ENCODE assay signal across 11 cellular contexts in the genomic region with DNA sequence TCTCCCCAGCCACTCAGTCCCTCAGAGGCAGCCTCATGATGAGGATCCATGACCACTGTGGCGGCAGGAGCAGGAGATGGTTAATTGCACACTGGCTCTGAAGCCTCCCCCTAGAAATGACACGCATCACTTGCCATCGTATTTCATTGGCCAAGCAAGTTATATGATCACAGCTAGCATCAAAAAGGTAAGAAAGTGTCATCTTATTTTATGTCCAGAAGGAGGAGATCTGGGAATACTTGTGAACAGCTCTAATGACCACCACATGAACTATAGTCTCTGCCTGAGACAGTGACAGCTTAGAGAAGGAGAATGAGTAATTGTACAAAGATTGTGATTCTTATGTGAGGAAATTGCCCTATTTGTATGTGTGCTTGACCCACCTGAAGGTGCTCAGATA.
A peak's percentile ranks its signal among the peaks of the same experiment; 100 is the strongest.
DNase-seq lines count a peak whose midpoint lies in the region; ATAC-seq and TF ChIP-seq lines count a peak whose summit lies in the region.
"Had no signal": no experiment of that assay in that cellular context is flagged by ENCODE, and none has a peak within 500 bp of the region (broad histone marks: within the 10 kb centered on the region; RNA-seq: fewer than 3 reads in every experiment).

No MANE protein-coding gene starts in this region.

- BruUV-seq in PC-3 (replicated peaks; lab: Mats Ljungman, UMichigan): no TSS peak

- no peaks in the 10 kb centered on the region for H3K79me2 ChIP-seq in PC-3 (ENCODE audit: low read length)

- TF ChIP-seq CTCF in PC-3 (conservative IDR thresholded peaks at IDR 0.05; ENCODE audit: low read depth, low read length): peak; percentile 44; the same call in 1 of the 2 replicates
- TF ChIP-seq CTCF in fibroblast of villous mesenchyme (IDR thresholded peaks at IDR 0.05; ENCODE audit: insufficient read depth, low read depth, low read length): peak; percentile 36

- ATAC-seq in PC-3: peak; percentile 60
- no peak for ATAC-seq in GM18870 (IDR thresholded peaks at IDR 0.05; ENCODE audit: unreplicated experiment)

- POLR2A ChIA-PET in PC-3 (lab: Charles Lee; ENCODE audit: unreplicated experiment): no interaction called here

- H2AFZ ChIP-seq in PC-3 (ENCODE audit: low read length): no peak overlapping the region

- DNase-seq in GM04503 (ENCODE audit: low read depth): peak; percentile 13
- DNase-seq in PC-3: peak; percentile 54
- peak; percentile 60 for DNase-seq in fibroblast of villous mesenchyme (ENCODE audit: low read depth)
- DNase-seq in retina: peak; percentile 7
- no peak for DNase-seq in NCI-H1436 treated with DMSO at 0.1 percent for 48 hours (lab: John Stamatoyannopoulos, UW)
- DNase-seq in CD1c-positive myeloid dendritic cell (ENCODE audit: extremely low spot score): no peak
- DNase-seq: activated CD4-positive, alpha-beta T cell treated with anti-CD3 and anti-CD28 coated beads for 48 hours; activated effector memory CD4-positive, alpha-beta T cell treated with anti-CD3 and anti-CD28 coated beads, Interleukin-2, amount 50 U/mL, for 16 hours; head of caudate nucleus had no signal

- no peaks in the 10 kb centered on the region for H3K9me3 ChIP-seq in PC-3 (ENCODE audit: low read length)
- H3K9me3 ChIP-seq: vagina had no signal

- no peaks in the 10 kb centered on the region for H3K36me3 ChIP-seq in PC-3 (ENCODE audit: low read depth, low read length)
- H3K36me3 ChIP-seq: vagina had no signal

- H3K4me3 ChIP-seq in PC-3 (ENCODE audit: low read length) (no peak overlapping the region), fibroblast of villous mesenchyme (ENCODE audit: low read depth, low read length) (no peak overlapping the region)
- H3K4me3 ChIP-seq: vagina had no signal

- no peak overlapping the region for H3K9ac ChIP-seq in PC-3 (ENCODE audit: low read length)

- H3K4me1 ChIP-seq in PC-3 (ENCODE audit: insufficient read depth, low read length): no peaks in the 10 kb centered on the region

- H3K9me2 ChIP-seq in PC-3 (replicated peaks; ENCODE audit: low read length): no peaks in the 10 kb centered on the region

- CTCF ChIA-PET in PC-3 (lab: Charles Lee): interaction anchor here (0.7 kb wide), 1 partner anchor 374 kb away, joined by 6 read pairs; no protein-coding TSS in a partner anchor

- H4K20me1 ChIP-seq in PC-3 (ENCODE audit: low read length): no peaks in the 10 kb centered on the region

- no peak overlapping the region for H3K27ac ChIP-seq in PC-3 (ENCODE audit: low read length)
- H3K27ac ChIP-seq: vagina had no signal

- no peaks in the 10 kb centered on the region for H3F3A ChIP-seq in PC-3 (ENCODE audit: low read length, unreplicated experiment)

- H3K4me2 ChIP-seq in PC-3 (ENCODE audit: low read length): no peak overlapping the region

- intact Hi-C loops in PC-3 (cut with micrococcal nuclease): loop anchor here (5.0 kb wide), 1 partner anchor 362 kb away; the partner anchor contains the start of gene NUAK1

- H3K27me3 ChIP-seq in PC-3 (ENCODE audit: low read length): no peaks in the 10 kb centered on the region
- H3K27me3 ChIP-seq: vagina had no signal

Comparison
In these comparisons a context has a peak if more than half of its experiments do, and no peak if none do; other contexts are left out.
1. DNase-seq: peak in GM04503 (single experiment), PC-3 (single experiment), fibroblast of villous mesenchyme (single experiment) and retina (single experiment); none in NCI-H1436 treated with DMSO at 0.1 percent for 48 hours (single experiment) and CD1c-positive myeloid dendritic cell (single experiment).